In genomic region chr6:101393291-101394251, GRCh38 we compare ENCODE assay signal across 9 cellular contexts. TPM values are rescaled to one million over a fixed set of nuclear protein-coding genes. Genes with fewer than 3 reads are reported as not detected.
DNase-seq lines count a peak whose midpoint lies in the region; ATAC-seq and TF ChIP-seq lines count a peak whose summit lies in the region.
"Had no signal": no experiment of that assay in that cellular context is flagged by ENCODE, and none has a peak within 500 bp of the region (broad histone marks: within the 10 kb centered on the region; RNA-seq: fewer than 3 reads in every experiment).

Gene GRIK2, plus strand, starts transcription at chr6:101393708.

- DNase-seq in NCI-H69 (lab: John Stamatoyannopoulos, UW) (peak; percentile 95), cerebellum (ENCODE audit: low spot score) (peak; percentile 75), left kidney (ENCODE audit: low read depth, low spot score) (peak; percentile 88), upper lobe of right lung (peak; percentile 69), NAMALWA (ENCODE audit: low spot score) (no peak)
- no peak for DNase-seq in central memory CD4-positive, alpha-beta T cell
- DNase-seq: activated B cell treated with CpG ODN at 0.5 μM for 24 hours had no signal

- peak within 1 kb of the TSS; percentile 30 for H3K4me3 ChIP-seq in upper lobe of right lung

- peak; percentile 41 for ATAC-seq in GM18520 (IDR thresholded peaks at IDR 0.05; ENCODE audit: unreplicated experiment)
- ATAC-seq in HG03103 (IDR thresholded peaks at IDR 0.05; ENCODE audit: low read depth, unreplicated experiment), result peak; percentile 49
- ATAC-seq in upper lobe of right lung, result peak; percentile 62

- H3K27me3 ChIP-seq in upper lobe of right lung, result peaks cover 45% of the 10 kb centered on the region

- H3K36me3 ChIP-seq in upper lobe of right lung, result no peaks in the 10 kb centered on the region

- no peaks in the 10 kb centered on the region for H3K9me3 ChIP-seq in upper lobe of right lung

- no peak for TF ChIP-seq CTCF in upper lobe of right lung (IDR thresholded peaks at IDR 0.05)

- no peak within 1 kb of the TSS for H3K27ac ChIP-seq in upper lobe of right lung

- intact Hi-C loops in upper lobe of right lung (cut with DNase I), result no loop called here

- no peaks in the 10 kb centered on the region for H3K4me1 ChIP-seq in upper lobe of right lung

RNA-seq across cellular contexts. Expression of gene GRIK2, which starts in this region (rescaled TPM):
- total RNA-seq in cerebellum, result 321 TPM
- 0.38 TPM for total RNA-seq in upper lobe of right lung

Comparison
In these comparisons a context has a peak if more than half of its experiments do, and no peak if none do; other contexts are left out.
1. RNA of gene GRIK2 (total RNA-seq): 321 TPM in cerebellum (single experiment); 0.38 TPM in upper lobe of right lung (single experiment); every median in the first group is over 100 times any median in the second.
2. Peak in DNase-seq, ATAC-seq and H3K4me3 ChIP-seq in upper lobe of right lung; RNA of the gene not detected or under 1 TPM.
3. DNase-seq: peak in NCI-H69 (single experiment), cerebellum (single experiment) and left kidney (single experiment); none in NAMALWA (single experiment) and central memory CD4-positive, alpha-beta T cell (single experiment).
4. Peak in every context shown above with its lines, with median percentiles within 50 percentile points of each other: ATAC-seq.